Comparison of ENCODE assay signal across 12 cellular contexts in the genomic region with DNA sequence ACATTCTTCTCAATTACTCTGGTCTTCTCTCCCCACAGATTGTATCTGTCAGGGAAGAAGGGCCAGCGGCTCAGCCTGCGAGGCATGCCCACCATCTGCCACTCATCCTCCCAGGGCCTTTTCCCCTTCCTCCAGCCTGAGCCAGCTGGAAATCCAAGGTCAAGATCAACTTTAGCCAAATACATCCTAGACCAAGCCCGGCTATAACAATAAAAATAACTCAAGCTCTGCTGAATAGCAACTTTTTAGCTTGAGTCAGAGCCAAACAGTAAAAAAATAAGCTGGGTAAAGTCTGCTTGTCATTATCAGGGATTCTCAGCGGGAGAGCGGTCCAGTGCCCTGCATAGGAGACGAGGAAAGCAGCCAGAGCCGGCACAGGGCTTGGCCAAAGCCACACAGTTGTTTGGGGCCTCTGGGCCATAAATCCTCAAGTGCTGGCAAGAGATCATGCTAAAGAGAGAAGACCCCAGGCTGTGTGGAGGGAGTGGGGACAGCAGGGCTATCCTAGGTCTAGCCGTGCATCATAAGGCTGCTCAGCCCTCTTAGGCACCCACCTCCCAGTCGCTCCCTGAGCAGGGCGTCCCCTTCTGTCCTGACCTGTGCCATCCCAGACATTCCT.
DNase-seq lines count a peak whose midpoint lies in the region; ATAC-seq and TF ChIP-seq lines count a peak whose summit lies in the region.
"Had no signal": no experiment of that assay in that cellular context is flagged by ENCODE, and none has a peak within 500 bp of the region (broad histone marks: within the 10 kb centered on the region; RNA-seq: fewer than 3 reads in every experiment).

No MANE protein-coding gene starts in this region.

- H3K9me3 ChIP-seq in liver (ENCODE audit: control insufficient read depth in 4 of 4, low read length in 3 of 4) (no peaks in the 10 kb centered on the region), thyroid gland (no peaks in the 10 kb centered on the region)

- 53% methylated on average over 10 of the region's 10 CpGs for WGBS in liver
- 25 to 31% methylated on average over 10 of the region's 10 CpGs for WGBS in thyroid gland, 2 donors

- ATAC-seq in GM18868 (IDR thresholded peaks at IDR 0.05; ENCODE audit: unreplicated experiment), result no peak
- no peak for ATAC-seq in HG03045 (IDR thresholded peaks at IDR 0.05; ENCODE audit: unreplicated experiment)
- ATAC-seq: stimulated activated naive CD8-positive, alpha-beta T cell treated with anti-CD3 and anti-CD28 coated beads, Interleukin-15, amount 100 ng/mL, for 72 hours had no signal

- H3K4me1 ChIP-seq in liver (ENCODE audit: control insufficient read depth in 4 of 4, insufficient read depth in 4 of 4, low read length in 3 of 4) (peaks cover 0 to 8% (median 5%) of the 10 kb centered on the region in 4 donors), thyroid gland (peaks cover 30 to 39% of the 10 kb centered on the region in 2 donors)

- DNase-seq in NCI-H82 (lab: John Stamatoyannopoulos, UW) (peak; percentile 55), NCI-H82 treated with DMSO at 0.1 percent for 48 hours (lab: John Stamatoyannopoulos, UW; ENCODE audit: unreplicated experiment) (no peak), cerebellum (ENCODE audit: low spot score) (peak; percentile 51), thyroid gland (peak; percentile 78 to 80), midbrain (lab: John Stamatoyannopoulos, UW) (no peak)
- DNase-seq: HCEC 1CT; NCI-H226; retina; stimulated activated naive CD8-positive, alpha-beta T cell treated with anti-CD3 and anti-CD28 coated beads, Interleukin-15, amount 100 ng/mL, for 72 hours had no signal

- H3K36me3 ChIP-seq in liver (ENCODE audit: control insufficient read depth in 4 of 4, insufficient read depth in 3 of 4, low read depth in 1 of 4, low read length in 3 of 4) (no peaks in the 10 kb centered on the region), thyroid gland (peaks cover 0 to 5% of the 10 kb centered on the region in 2 donors)

- peak in 1 of 2 donors; percentile 28 for TF ChIP-seq RAD21 in liver (IDR thresholded peaks at IDR 0.05)

- H3K27ac ChIP-seq in liver (ENCODE audit: low read depth in 1 of 2, low read length in 2 of 2), result peak overlapping the region in 1 of 2 donors; percentile 24
- H3K27ac ChIP-seq in thyroid gland, result peak overlapping the region; percentile 78 to 91 (median 82)

- no peak overlapping the region for H3K9ac ChIP-seq in liver (ENCODE audit: low read depth in 1 of 2, low read length in 2 of 2)

- intact Hi-C loops in thyroid gland (cut with DNase I), result no loop called here

- TF ChIP-seq CTCF in liver (IDR thresholded peaks at IDR 0.05; ENCODE audit: low read depth, low read length, missing input control) (no peak), thyroid gland (IDR thresholded peaks at IDR 0.05) (no peak)

- H3K4me3 ChIP-seq in liver (ENCODE audit: low read depth in 1 of 3, low read length in 3 of 3) (no peak overlapping the region), thyroid gland (replicated peaks in 1 of 3) (no peak overlapping the region)

- H3K27me3 ChIP-seq in liver (ENCODE audit: control insufficient read depth in 4 of 4, insufficient read depth in 4 of 4, low read length in 3 of 4) (no peaks in the 10 kb centered on the region), thyroid gland (no peaks in the 10 kb centered on the region)

- peak in 1 of 2 donors; percentile 15 for TF ChIP-seq POLR2A in thyroid gland (IDR thresholded peaks at IDR 0.05)

TF ChIP-seq in liver, 16 proteins besides CTCF, POLR2A, EP300 and RAD21:
- TF ChIP-seq NR2F2 (IDR thresholded peaks at IDR 0.05) (peak; percentile 71), SP1 (IDR thresholded peaks at IDR 0.05) (no peak)

Comparison
In these comparisons a context has a peak if more than half of its experiments do, and no peak if none do; other contexts are left out.
1. DNase-seq: peak in NCI-H82 (single experiment), cerebellum (single experiment) and thyroid gland (2 of 2); none in NCI-H82 treated with DMSO at 0.1 percent for 48 hours (single experiment) and midbrain (single experiment).